ENCODE assay signal across 13 cellular contexts in the genomic region with DNA sequence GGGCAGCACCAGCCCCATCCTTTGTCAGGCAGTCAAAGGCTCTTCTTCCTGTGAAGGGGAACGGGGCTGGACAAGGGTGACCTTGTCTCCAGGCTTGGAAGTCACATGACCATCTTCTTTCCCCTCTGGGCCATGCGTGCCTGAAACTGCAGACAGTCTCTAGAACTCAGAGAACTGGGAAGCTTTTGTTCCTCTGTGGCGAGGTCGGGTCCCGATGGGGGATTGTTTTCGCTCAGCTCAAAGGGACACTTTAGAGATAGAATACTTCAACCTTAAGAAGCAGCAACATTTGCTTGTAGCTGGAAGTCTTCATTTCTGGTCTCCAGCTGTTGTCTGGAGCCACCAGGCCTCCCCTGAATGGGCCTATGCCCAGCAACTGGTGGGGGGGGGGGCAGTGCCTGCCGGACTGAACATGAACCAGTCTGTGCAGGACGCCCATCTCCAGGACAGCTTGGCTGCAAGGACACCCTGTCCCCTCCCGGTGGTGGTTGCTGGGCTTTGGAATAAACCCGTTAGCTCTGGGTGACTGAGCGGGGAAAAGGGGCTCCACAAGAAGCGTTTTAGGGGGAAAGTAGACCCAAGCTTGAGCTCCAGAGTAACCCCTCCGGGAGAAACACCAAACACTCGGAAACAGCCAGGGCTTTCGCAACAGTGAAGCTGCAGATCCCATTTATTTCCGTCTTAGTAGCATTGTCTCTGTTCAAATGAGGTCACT. TPM values are rescaled to one million over a fixed set of nuclear protein-coding genes. Genes with fewer than 3 reads are reported as not detected.
A peak's percentile ranks its signal among the peaks of the same experiment; 100 is the strongest.
DNase-seq lines count a peak whose midpoint lies in the region; ATAC-seq and TF ChIP-seq lines count a peak whose summit lies in the region.
"Had no signal": no experiment of that assay in that cellular context is flagged by ENCODE, and none has a peak within 500 bp of the region (broad histone marks: within the 10 kb centered on the region; RNA-seq: fewer than 3 reads in every experiment).

No MANE protein-coding gene starts in this region.

- no peaks in the 10 kb centered on the region for H3K36me3 ChIP-seq in H7 (replicated peaks; ENCODE audit: control insufficient read depth, insufficient read depth, low read length)
- no peaks in the 10 kb centered on the region for H3K36me3 ChIP-seq in colonic mucosa

- no peaks in the 10 kb centered on the region for H3K4me1 ChIP-seq in colonic mucosa

- H3K9me3 Mint-ChIP-seq in stimulated activated naive B cell treated with anti-CD40 and anti-IgM and Interleukin-4, amounts not matched to agents 10 μg/mL and 1 μg/mL and 100 μg/mL, for 72 hours: no peaks in the 10 kb centered on the region
- H3K9me3 Mint-ChIP-seq: T-cell had no signal

- no peak overlapping the region for H3K9ac ChIP-seq in colonic mucosa (ENCODE audit: low read depth in 2 of 2, low read length in 2 of 2)

- no peak overlapping the region for H3K27ac Mint-ChIP-seq in stimulated activated naive B cell treated with anti-CD40 and anti-IgM and Interleukin-4, amounts not matched to agents 10 μg/mL and 1 μg/mL and 100 μg/mL, for 72 hours
- H3K27ac Mint-ChIP-seq: T-cell had no signal

- no peaks in the 10 kb centered on the region for H3K36me3 Mint-ChIP-seq in stimulated activated naive B cell treated with anti-CD40 and anti-IgM and Interleukin-4, amounts not matched to agents 10 μg/mL and 1 μg/mL and 100 μg/mL, for 72 hours
- H3K36me3 Mint-ChIP-seq: T-cell had no signal

- peak; percentile 36 for DNase-seq in H7
- DNase-seq in colonic mucosa: no peak
- DNase-seq in islet precursor cell: peak; percentile 74
- DNase-seq in posterior vena cava (ENCODE audit: low spot score): peak; percentile 71
- no peak for DNase-seq in DMS 273 (lab: John Stamatoyannopoulos, UW; ENCODE audit: unreplicated experiment)
- no peak for DNase-seq in NCI-H146 (lab: John Stamatoyannopoulos, UW)
- DNase-seq in NOMO-1 (lab: John Stamatoyannopoulos, UW; ENCODE audit: unreplicated experiment in 2 of 2): no peak
- DNase-seq in stimulated activated naive B cell treated with anti-CD40 and anti-IgM and Interleukin-4, amounts not matched to agents 10 μg/mL and 1 μg/mL and 100 μg/mL, for 72 hours: no peak
- DNase-seq: activated CD4-positive, alpha-beta T cell treated with anti-CD3 and anti-CD28 coated beads for 4 hours; DND-41; GOT3; mammary epithelial cell; T-cell had no signal

- H3K27me3 Mint-ChIP-seq in stimulated activated naive B cell treated with anti-CD40 and anti-IgM and Interleukin-4, amounts not matched to agents 10 μg/mL and 1 μg/mL and 100 μg/mL, for 72 hours: peaks cover 49 to 89% of the 10 kb centered on the region in 2 donors

- TF ChIP-seq CTCF in colonic mucosa (IDR thresholded peaks at IDR 0.05): no peak

- H3K27ac ChIP-seq in colonic mucosa: peak overlapping the region; percentile 32

- no peak for ATAC-seq in stimulated activated naive B cell treated with anti-CD40 and anti-IgM and Interleukin-4, amounts not matched to agents 10 μg/mL and 1 μg/mL and 100 μg/mL, for 72 hours (replicated peaks)
- ATAC-seq: T-cell had no signal

- H3K4me3 ChIP-seq in H7 (ENCODE audit: insufficient read depth, low read depth, low read length) (no peak overlapping the region), colonic mucosa (no peak overlapping the region)

- peaks cover 13 to 25% of the 10 kb centered on the region in 2 donors for H3K4me1 Mint-ChIP-seq in stimulated activated naive B cell treated with anti-CD40 and anti-IgM and Interleukin-4, amounts not matched to agents 10 μg/mL and 1 μg/mL and 100 μg/mL, for 72 hours

- H3K4me3 Mint-ChIP-seq in stimulated activated naive B cell treated with anti-CD40 and anti-IgM and Interleukin-4, amounts not matched to agents 10 μg/mL and 1 μg/mL and 100 μg/mL, for 72 hours: no peak overlapping the region
- H3K4me3 Mint-ChIP-seq: T-cell had no signal

- no peaks in the 10 kb centered on the region for H3K9me3 ChIP-seq in colonic mucosa

- intact Hi-C loops in colonic mucosa (cut with DNase I): loop anchor here (10.0 kb wide), 2 partner anchors 105 to 295 kb away; no protein-coding TSS in a partner anchor
- intact Hi-C loops in posterior vena cava (cut with DNase I): loop anchor here (5.0 to 10.0 kb wide), 2 partner anchors 293 to 295 kb away; no protein-coding TSS in a partner anchor

- H3K27me3 ChIP-seq in H7 (ENCODE audit: control insufficient read depth, insufficient read depth, low read length): no peaks in the 10 kb centered on the region
- H3K27me3 ChIP-seq in colonic mucosa: no peaks in the 10 kb centered on the region

RNA-seq across cellular contexts. Expression of a gene that starts 55.7 kb away (rescaled TPM):
- total RNA-seq in H7 (2014; rRNA removed; shearing (Covaris generic)): 4.5 and 5.6 TPM in 2 replicates
- total RNA-seq in colonic mucosa (1 to 10 TPM; 4.4 TPM), posterior vena cava (1 to 10 TPM; 1.4 to 2.4 TPM)

Comparison
In these comparisons a context has a peak if more than half of its experiments do, and no peak if none do; other contexts are left out.
1. DNase-seq: peak in H7 (single experiment), islet precursor cell (single experiment) and posterior vena cava (single experiment); none in colonic mucosa (single experiment), DMS 273 (single experiment), NCI-H146 (single experiment), NOMO-1 (0 of 2) and stimulated activated naive B cell treated with anti-CD40 and anti-IgM and Interleukin-4, amounts not matched to agents 10 μg/mL and 1 μg/mL and 100 μg/mL, for 72 hours (single experiment).